Comparison of ENCODE assay signal across 9 cellular contexts in the genomic region with DNA sequence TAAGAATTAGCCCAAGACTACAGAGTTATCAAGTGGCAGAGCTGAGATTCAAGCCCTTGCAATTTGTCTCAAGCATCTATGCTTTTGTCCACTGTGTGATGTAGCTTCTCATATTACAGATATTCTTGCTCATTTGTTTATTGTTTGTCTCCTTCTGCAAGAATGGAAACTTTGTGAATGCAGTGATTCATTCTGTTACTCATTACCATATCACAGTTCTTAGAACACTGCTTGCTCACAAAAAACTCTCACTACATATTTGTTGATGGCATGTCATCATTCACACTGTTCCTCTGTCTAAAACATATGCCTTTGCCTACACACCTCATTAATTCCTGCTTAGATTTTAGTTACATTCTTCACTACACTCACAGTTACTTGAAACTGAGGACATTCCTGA.
DNase-seq lines count a peak whose midpoint lies in the region; ATAC-seq, FAIRE-seq and TF ChIP-seq lines count a peak whose summit lies in the region.
"Had no signal": no experiment of that assay in that cellular context is flagged by ENCODE, and none has a peak within 500 bp of the region (broad histone marks: within the 10 kb centered on the region; RNA-seq: fewer than 3 reads in every experiment).

No MANE protein-coding gene starts in this region.

- peak; percentile 7 for FAIRE-seq in bronchial epithelial cell (lab: Jason Lieb, UNC)

- no peaks in the 10 kb centered on the region for H3K9me3 ChIP-seq in colonic mucosa

- DNase-seq in NCI-H1436 (lab: John Stamatoyannopoulos, UW) (peak; percentile 10), NCI-H1436 treated with DMSO at 0.1 percent for 48 hours (lab: John Stamatoyannopoulos, UW) (no peak), bronchial epithelial cell (ENCODE audit: low read depth) (peak; percentile 99), stromal cell of bone marrow (ENCODE audit: low read depth) (peak; percentile 38), colonic mucosa (no peak)
- no peak for DNase-seq in stimulated activated CD4-positive, alpha-beta T cell treated with anti-CD3 and anti-CD28 coated beads, Interleukin-1b, Interleukin-23, amount 100 ng/mL, for 48 hours
- no peak for DNase-seq in activated CD4-positive, alpha-beta T cell treated with anti-CD3 and anti-CD28 coated beads for 1 hour
- DNase-seq: WERI-Rb-1 had no signal

- H3K27ac ChIP-seq in colonic mucosa = no peak overlapping the region
- H3K27ac ChIP-seq: WERI-Rb-1 had no signal

- H3K4me3 ChIP-seq in bronchial epithelial cell (ENCODE audit: low read depth, low read length) = no peak overlapping the region
- H3K4me3 ChIP-seq in colonic mucosa = no peak overlapping the region

- TF ChIP-seq CTCF in bronchial epithelial cell (IDR thresholded peaks at IDR 0.05; ENCODE audit: insufficient read depth, low read length, severe bottlenecking) (no peak), colonic mucosa (IDR thresholded peaks at IDR 0.05) (no peak)

- H3K9ac ChIP-seq in colonic mucosa (ENCODE audit: low read depth in 2 of 2, low read length in 2 of 2) = no peak overlapping the region

- H3K36me3 ChIP-seq in bronchial epithelial cell (ENCODE audit: control insufficient read depth, insufficient read depth, low read length) (no peaks in the 10 kb centered on the region), colonic mucosa (no peaks in the 10 kb centered on the region)
- H3K36me3 ChIP-seq: WERI-Rb-1 had no signal

- intact Hi-C loops in colonic mucosa (cut with DNase I) = no loop called here

- no peaks in the 10 kb centered on the region for H3K4me1 ChIP-seq in colonic mucosa

- H3K27me3 ChIP-seq in bronchial epithelial cell (ENCODE audit: control insufficient read depth, insufficient read depth, low read length) (no peaks in the 10 kb centered on the region), colonic mucosa (no peaks in the 10 kb centered on the region)

- ATAC-seq in HG03175 (IDR thresholded peaks at IDR 0.05; ENCODE audit: unreplicated experiment) = peak; percentile 76

Comparison
In these comparisons a context has a peak if more than half of its experiments do, and no peak if none do; other contexts are left out.
1. DNase-seq: peak in NCI-H1436 (single experiment), bronchial epithelial cell (single experiment) and stromal cell of bone marrow (single experiment); none in NCI-H1436 treated with DMSO at 0.1 percent for 48 hours (single experiment), colonic mucosa (single experiment), stimulated activated CD4-positive, alpha-beta T cell treated with anti-CD3 and anti-CD28 coated beads, Interleukin-1b, Interleukin-23, amount 100 ng/mL, for 48 hours (single experiment) and activated CD4-positive, alpha-beta T cell treated with anti-CD3 and anti-CD28 coated beads for 1 hour (single experiment).